ENCODE assay signal across 8 cellular contexts in the genomic region with DNA sequence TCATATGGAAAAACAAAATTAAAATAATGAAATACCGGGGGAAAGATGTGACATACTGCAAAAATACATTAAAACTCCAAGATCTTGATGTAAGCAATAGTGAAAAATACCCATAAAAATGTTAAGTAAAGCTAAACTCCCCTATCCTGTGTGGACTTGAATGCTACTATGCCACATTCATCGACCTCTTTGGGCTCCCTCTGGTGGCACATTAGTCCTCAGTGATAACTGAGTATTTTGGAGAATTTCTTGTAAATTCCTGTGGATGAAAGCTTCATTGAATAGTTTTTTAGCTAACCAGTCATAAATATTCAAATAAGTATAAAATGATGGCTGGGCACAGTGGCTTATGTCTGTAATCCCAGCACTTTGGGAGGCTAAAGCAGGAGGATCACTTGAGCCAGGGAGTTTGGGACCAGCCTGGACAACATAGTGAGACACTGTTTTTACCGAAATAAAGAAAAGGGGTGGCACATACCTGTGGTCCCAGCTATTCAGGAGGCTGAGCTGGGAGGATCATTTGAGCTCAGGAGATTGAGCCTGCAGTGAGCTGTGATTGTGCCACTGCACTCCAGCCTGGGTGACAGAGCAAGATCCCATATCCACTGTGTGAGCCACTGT. TPM values are rescaled to one million over a fixed set of nuclear protein-coding genes. Genes with fewer than 3 reads are reported as not detected.
A peak's percentile ranks its signal among the peaks of the same experiment; 100 is the strongest.
DNase-seq lines count a peak whose midpoint lies in the region; ATAC-seq and TF ChIP-seq lines count a peak whose summit lies in the region.

No MANE protein-coding gene starts in this region.

- ATAC-seq in HG03025 (IDR thresholded peaks at IDR 0.05; ENCODE audit: low FRiP score, unreplicated experiment), result no peak

- 53% methylated on average over 3 of the region's 3 CpGs for WGBS in liver

- peak; percentile 7 to 69 (median 38) for DNase-seq in stimulated activated naive CD4-positive, alpha-beta T cell (lab: John Stamatoyannopoulos, UW)
- DNase-seq in stimulated activated naive CD4-positive, alpha-beta T cell treated with Interleukin-2 at 50 U/mL for 16 hours (lab: John Stamatoyannopoulos, UW), result no peak
- peak in 40 of 76 experiments; percentile 0 to 56 (median 20) for DNase-seq in HUDEP-2 (lab: John Stamatoyannopoulos, UW; ENCODE audit: unreplicated experiment in 76 of 76)
- DNase-seq in T1000 (lab: John Stamatoyannopoulos, UW), result peak; percentile 10
- DNase-seq in central memory CD4-positive, alpha-beta T cell, result peak; percentile 47
- DNase-seq in substantia nigra (lab: John Stamatoyannopoulos, UW), result peak in 25 of 49 donors; percentile 3 to 57 (median 16)

- H3K27ac ChIP-seq in liver (ENCODE audit: low read depth in 1 of 2, low read length in 2 of 2) (no peak overlapping the region), substantia nigra (ENCODE audit: low read depth, low read length, poor library complexity, severe bottlenecking) (no peak overlapping the region)

- H3K36me3 ChIP-seq in liver (ENCODE audit: control insufficient read depth in 4 of 4, insufficient read depth in 3 of 4, low read depth in 1 of 4, low read length in 3 of 4), result no peaks in the 10 kb centered on the region

- no peak overlapping the region for H3K9ac ChIP-seq in liver (ENCODE audit: low read depth in 1 of 2, low read length in 2 of 2)

- peak; percentile 88 to 92 for TF ChIP-seq RAD21 in liver (IDR thresholded peaks at IDR 0.05)

- peak; percentile 65 for TF ChIP-seq CTCF in liver (IDR thresholded peaks at IDR 0.05; ENCODE audit: low read depth, low read length, missing input control)

- H3K27me3 ChIP-seq in liver (ENCODE audit: control insufficient read depth in 4 of 4, insufficient read depth in 4 of 4, low read length in 3 of 4), result no peaks in the 10 kb centered on the region

- H3K4me3 ChIP-seq in liver (ENCODE audit: low read depth in 1 of 3, low read length in 3 of 3), result no peak overlapping the region

- no peaks in the 10 kb centered on the region for H3K9me3 ChIP-seq in liver (ENCODE audit: control insufficient read depth in 4 of 4, low read length in 3 of 4)

- H3K4me1 ChIP-seq in liver (ENCODE audit: control insufficient read depth in 4 of 4, insufficient read depth in 4 of 4, low read length in 3 of 4), result no peaks in the 10 kb centered on the region

TF ChIP-seq in liver, 16 proteins besides CTCF, POLR2A, EP300 and RAD21:
- no peak for TF ChIP-seq GABPA (IDR thresholded peaks at IDR 0.05 in 1 of 2, conservative IDR thresholded peaks at IDR 0.05 in 1 of 2)
- no peak for TF ChIP-seq FOXA2 (IDR thresholded peaks at IDR 0.05)
- TF ChIP-seq, protein P1, sequence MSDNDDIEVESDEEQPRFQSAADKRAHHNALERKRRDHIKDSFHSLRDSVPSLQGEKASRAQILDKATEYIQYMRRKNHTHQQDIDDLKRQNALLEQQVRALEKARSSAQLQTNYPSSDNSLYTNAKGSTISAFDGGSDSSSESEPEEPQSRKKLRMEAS (IDR thresholded peaks at IDR 0.05), result no peak
- TF ChIP-seq HNF4A (conservative IDR thresholded peaks at IDR 0.05), result no peak
- TF ChIP-seq, protein P2, sequence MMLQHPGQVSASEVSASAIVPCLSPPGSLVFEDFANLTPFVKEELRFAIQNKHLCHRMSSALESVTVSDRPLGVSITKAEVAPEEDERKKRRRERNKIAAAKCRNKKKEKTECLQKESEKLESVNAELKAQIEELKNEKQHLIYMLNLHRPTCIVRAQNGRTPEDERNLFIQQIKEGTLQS (IDR thresholded peaks at IDR 0.05), result no peak
- no peak for TF ChIP-seq HNF4G (IDR thresholded peaks at IDR 0.05)
- no peak for TF ChIP-seq NR2F2 (IDR thresholded peaks at IDR 0.05)
- TF ChIP-seq RXRA (IDR thresholded peaks at IDR 0.05), result no peak
- TF ChIP-seq, protein P3, sequence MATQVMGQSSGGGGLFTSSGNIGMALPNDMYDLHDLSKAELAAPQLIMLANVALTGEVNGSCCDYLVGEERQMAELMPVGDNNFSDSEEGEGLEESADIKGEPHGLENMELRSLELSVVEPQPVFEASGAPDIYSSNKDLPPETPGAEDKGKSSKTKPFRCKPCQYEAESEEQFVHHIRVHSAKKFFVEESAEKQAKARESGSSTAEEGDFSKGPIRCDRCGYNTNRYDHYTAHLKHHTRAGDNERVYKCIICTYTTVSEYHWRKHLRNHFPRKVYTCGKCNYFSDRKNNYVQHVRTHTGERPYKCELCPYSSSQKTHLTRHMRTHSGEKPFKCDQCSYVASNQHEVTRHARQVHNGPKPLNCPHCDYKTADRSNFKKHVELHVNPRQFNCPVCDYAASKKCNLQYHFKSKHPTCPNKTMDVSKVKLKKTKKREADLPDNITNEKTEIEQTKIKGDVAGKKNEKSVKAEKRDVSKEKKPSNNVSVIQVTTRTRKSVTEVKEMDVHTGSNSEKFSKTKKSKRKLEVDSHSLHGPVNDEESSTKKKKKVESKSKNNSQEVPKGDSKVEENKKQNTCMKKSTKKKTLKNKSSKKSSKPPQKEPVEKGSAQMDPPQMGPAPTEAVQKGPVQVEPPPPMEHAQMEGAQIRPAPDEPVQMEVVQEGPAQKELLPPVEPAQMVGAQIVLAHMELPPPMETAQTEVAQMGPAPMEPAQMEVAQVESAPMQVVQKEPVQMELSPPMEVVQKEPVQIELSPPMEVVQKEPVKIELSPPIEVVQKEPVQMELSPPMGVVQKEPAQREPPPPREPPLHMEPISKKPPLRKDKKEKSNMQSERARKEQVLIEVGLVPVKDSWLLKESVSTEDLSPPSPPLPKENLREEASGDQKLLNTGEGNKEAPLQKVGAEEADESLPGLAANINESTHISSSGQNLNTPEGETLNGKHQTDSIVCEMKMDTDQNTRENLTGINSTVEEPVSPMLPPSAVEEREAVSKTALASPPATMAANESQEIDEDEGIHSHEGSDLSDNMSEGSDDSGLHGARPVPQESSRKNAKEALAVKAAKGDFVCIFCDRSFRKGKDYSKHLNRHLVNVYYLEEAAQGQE (IDR thresholded peaks at IDR 0.05), result no peak
- TF ChIP-seq, protein P4, sequence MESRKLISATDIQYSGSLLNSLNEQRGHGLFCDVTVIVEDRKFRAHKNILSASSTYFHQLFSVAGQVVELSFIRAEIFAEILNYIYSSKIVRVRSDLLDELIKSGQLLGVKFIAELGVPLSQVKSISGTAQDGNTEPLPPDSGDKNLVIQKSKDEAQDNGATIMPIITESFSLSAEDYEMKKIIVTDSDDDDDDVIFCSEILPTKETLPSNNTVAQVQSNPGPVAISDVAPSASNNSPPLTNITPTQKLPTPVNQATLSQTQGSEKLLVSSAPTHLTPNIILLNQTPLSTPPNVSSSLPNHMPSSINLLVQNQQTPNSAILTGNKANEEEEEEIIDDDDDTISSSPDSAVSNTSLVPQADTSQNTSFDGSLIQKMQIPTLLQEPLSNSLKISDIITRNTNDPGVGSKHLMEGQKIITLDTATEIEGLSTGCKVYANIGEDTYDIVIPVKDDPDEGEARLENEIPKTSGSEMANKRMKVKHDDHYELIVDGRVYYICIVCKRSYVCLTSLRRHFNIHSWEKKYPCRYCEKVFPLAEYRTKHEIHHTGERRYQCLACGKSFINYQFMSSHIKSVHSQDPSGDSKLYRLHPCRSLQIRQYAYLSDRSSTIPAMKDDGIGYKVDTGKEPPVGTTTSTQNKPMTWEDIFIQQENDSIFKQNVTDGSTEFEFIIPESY (IDR thresholded peaks at IDR 0.05), result no peak
- TF ChIP-seq TAF1 (conservative IDR thresholded peaks at IDR 0.05), result no peak
- TF ChIP-seq EGR1 (IDR thresholded peaks at IDR 0.05; ENCODE audit: low read depth in 2 of 2), result no peak
- no peak for TF ChIP-seq SP1 (IDR thresholded peaks at IDR 0.05)
- TF ChIP-seq JUND (IDR thresholded peaks at IDR 0.05), result no peak
- no peak for TF ChIP-seq FOXA1 (IDR thresholded peaks at IDR 0.05)
- no peak for TF ChIP-seq YY1 (IDR thresholded peaks at IDR 0.05)

RNA-seq across cellular contexts. Expression of a gene that starts 42.4 kb away (rescaled TPM):
- 10 to 100 TPM; 17.6 to 32.3 TPM for total RNA-seq in liver
- polyA plus RNA-seq in liver, result 10 to 100 TPM; 12.3 to 13.6 TPM
